ENCODE assay signal across 8 cellular contexts in the genomic region with DNA sequence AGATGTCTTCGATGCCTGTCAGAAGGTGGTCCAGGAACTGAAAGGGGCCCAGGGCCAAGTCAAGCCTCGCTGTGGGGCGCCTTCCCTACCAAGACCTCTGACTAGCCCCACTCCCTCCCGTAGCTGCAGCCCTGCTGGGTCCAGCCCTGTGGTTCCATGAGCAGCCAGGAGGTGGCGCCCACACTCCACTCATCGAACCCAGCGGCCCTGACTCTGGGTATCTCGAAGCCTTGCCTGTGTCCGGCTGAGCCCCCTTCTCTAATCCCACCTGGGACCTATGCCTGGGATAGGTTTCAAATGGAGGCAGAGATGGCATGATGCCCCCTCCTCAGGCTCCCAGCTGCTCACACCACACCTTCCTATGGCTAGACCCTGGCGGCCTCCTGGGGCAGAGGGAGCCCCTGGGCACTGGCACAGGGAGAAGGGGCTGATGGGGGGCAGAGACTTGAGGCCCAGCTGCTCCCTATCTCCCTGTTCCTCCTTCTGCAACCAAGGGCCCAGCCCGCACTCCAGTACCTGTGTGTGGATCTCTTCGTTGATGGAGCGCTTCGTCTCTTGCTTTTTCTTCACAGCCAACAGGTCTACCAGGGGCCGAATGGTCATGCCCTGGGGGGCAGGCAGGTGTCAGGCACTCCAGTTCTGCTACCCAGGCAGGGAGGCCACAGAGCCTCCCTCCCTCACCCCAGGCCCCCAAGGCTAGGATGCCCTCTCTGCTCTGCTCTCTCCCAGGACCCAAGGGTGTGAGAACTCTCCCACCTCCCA. TPM values are rescaled to one million over a fixed set of nuclear protein-coding genes. Genes with fewer than 3 reads are reported as not detected.
DNase-seq lines count a peak whose midpoint lies in the region; ATAC-seq and TF ChIP-seq lines count a peak whose summit lies in the region.

No MANE protein-coding gene starts in this region.

- no peaks in the 10 kb centered on the region for H3K36me3 ChIP-seq in SU-DHL-6 (ENCODE audit: low read length)
- peaks cover 0 to 63% (median 10%) of the 10 kb centered on the region in 9 donors for H3K36me3 ChIP-seq in heart right ventricle

- peaks cover 6% of the 10 kb centered on the region; the same call in 1 of the 2 replicates for H3F3A ChIP-seq in SU-DHL-6 (ENCODE audit: insufficient read depth)

- H3K9ac ChIP-seq in SU-DHL-6 (ENCODE audit: low read length), result no peak overlapping the region

- H3K27me3 ChIP-seq in SU-DHL-6 (ENCODE audit: low read length) (no peaks in the 10 kb centered on the region), heart right ventricle (no peaks in the 10 kb centered on the region)

- H3K36me3 Mint-ChIP-seq in activated naive CD4-positive, alpha-beta T cell treated with anti-CD3 and anti-CD28 coated beads, Interleukin-2, amount 50 U/mL, for 72 hours, result no peaks in the 10 kb centered on the region

- H3K9me3 Mint-ChIP-seq in activated naive CD4-positive, alpha-beta T cell treated with anti-CD3 and anti-CD28 coated beads, Interleukin-2, amount 50 U/mL, for 72 hours, result no peaks in the 10 kb centered on the region

- 41 to 42% methylated on average over 15 of the region's 15 CpGs for WGBS in heart right ventricle, 2 donors

- H3K4me1 ChIP-seq in heart right ventricle, result peaks cover 14 to 36% (median 27%) of the 10 kb centered on the region in 9 donors

- ATAC-seq in activated naive CD4-positive, alpha-beta T cell treated with anti-CD3 and anti-CD28 coated beads, Interleukin-2, amount 50 U/mL, for 72 hours, result peak; percentile 52 to 76
- ATAC-seq in heart right ventricle (peak; percentile 31 to 65 (median 50)), sciatic nerve (peak; percentile 61), HG02623 (IDR thresholded peaks at IDR 0.05; ENCODE audit: unreplicated experiment) (no peak), GM21717 (IDR thresholded peaks at IDR 0.05; ENCODE audit: unreplicated experiment) (no peak)

- no peak overlapping the region for H2AFZ ChIP-seq in SU-DHL-6 (ENCODE audit: low read depth, low read length, severe bottlenecking)

- intact Hi-C loops in heart right ventricle (cut with DNase I), result loop anchor here (1.0 to 10.0 kb wide), 9 partner anchors 54 to 292 kb away; a partner anchor contains a TSS
- intact Hi-C loops in sciatic nerve (cut with DNase I), result loop anchor here (5.0 kb wide), 2 partner anchors 106 to 179 kb away; no protein-coding TSS in a partner anchor

- H3K9me2 ChIP-seq in SU-DHL-6 (replicated peaks; ENCODE audit: insufficient read depth, low read length), result no peaks in the 10 kb centered on the region

- peak; percentile 18 for DNase-seq in DMS79 (lab: John Stamatoyannopoulos, UW)
- peak; percentile 96 for DNase-seq in HuH-7.5 (ENCODE audit: low spot score)
- DNase-seq in activated naive CD4-positive, alpha-beta T cell treated with anti-CD3 and anti-CD28 coated beads, Interleukin-2, amount 50 U/mL, for 72 hours (ENCODE audit: low spot score in 2 of 2), result peak; percentile 75 to 91
- peak; percentile 75 to 85 for DNase-seq in heart right ventricle
- DNase-seq in sciatic nerve (ENCODE audit: low spot score), result peak; percentile 90

- no peak overlapping the region for H3K4me3 ChIP-seq in SU-DHL-6 (ENCODE audit: insufficient read depth, low read length, poor library complexity, severe bottlenecking)
- H3K4me3 ChIP-seq in heart right ventricle, result no peak overlapping the region

- TF ChIP-seq CTCF in SU-DHL-6 (IDR thresholded peaks at IDR 0.05; ENCODE audit: insufficient read depth, low read length, poor library complexity, severe bottlenecking) (peak; percentile 94), heart right ventricle (IDR thresholded peaks at IDR 0.05) (peak; percentile 94 to 98 (median 97))

- H3K27ac Mint-ChIP-seq in activated naive CD4-positive, alpha-beta T cell treated with anti-CD3 and anti-CD28 coated beads, Interleukin-2, amount 50 U/mL, for 72 hours, result no peak overlapping the region

- no peak overlapping the region for H3K27ac ChIP-seq in SU-DHL-6 (ENCODE audit: low read depth, low read length)
- H3K27ac ChIP-seq in heart right ventricle, result no peak overlapping the region

- H3K9me3 ChIP-seq in SU-DHL-6 (ENCODE audit: insufficient read depth, low read length) (no peaks in the 10 kb centered on the region), heart right ventricle (no peaks in the 10 kb centered on the region)

- H3K79me2 ChIP-seq in SU-DHL-6 (ENCODE audit: insufficient read depth, low read length), result no peaks in the 10 kb centered on the region

- H4K20me1 ChIP-seq in SU-DHL-6 (ENCODE audit: low read depth, low read length), result no peaks in the 10 kb centered on the region

- no peak overlapping the region for H3K4me2 ChIP-seq in SU-DHL-6 (ENCODE audit: low read depth, low read length, poor library complexity, severe bottlenecking)

RNA-seq across cellular contexts. Expression of a gene that starts 52.0 kb away (rescaled TPM):
- total RNA-seq in activated naive CD4-positive, alpha-beta T cell treated with anti-CD3 and anti-CD28 coated beads, Interleukin-2, amount 50 U/mL, for 72 hours, result 10 to 100 TPM; 16.2 to 18.8 TPM
- total RNA-seq in heart right ventricle (10 to 100 TPM in 9 of 10 donors, 1 to 10 TPM in 1; 9.4 to 34.4 (median 22.1) TPM), sciatic nerve (17.3 TPM)
- 10 to 100 TPM; 11.3 TPM for polyA plus RNA-seq in heart right ventricle

Comparison
In these comparisons a context has a peak if more than half of its experiments do, and no peak if none do; other contexts are left out.
1. DNase-seq: peak in every context shown above with its lines; median percentile 96 in HuH-7.5; 90 in sciatic nerve; 83 in activated naive CD4-positive, alpha-beta T cell treated with anti-CD3 and anti-CD28 coated beads, Interleukin-2, amount 50 U/mL, for 72 hours; 80 in heart right ventricle; 18 in DMS79.
2. ATAC-seq: peak in activated naive CD4-positive, alpha-beta T cell treated with anti-CD3 and anti-CD28 coated beads, Interleukin-2, amount 50 U/mL, for 72 hours (2 of 2), heart right ventricle (8 of 8) and sciatic nerve (single experiment); none in HG02623 (single experiment) and GM21717 (single experiment).